ENCODE assay signal across 8 cellular contexts in the genomic region with DNA sequence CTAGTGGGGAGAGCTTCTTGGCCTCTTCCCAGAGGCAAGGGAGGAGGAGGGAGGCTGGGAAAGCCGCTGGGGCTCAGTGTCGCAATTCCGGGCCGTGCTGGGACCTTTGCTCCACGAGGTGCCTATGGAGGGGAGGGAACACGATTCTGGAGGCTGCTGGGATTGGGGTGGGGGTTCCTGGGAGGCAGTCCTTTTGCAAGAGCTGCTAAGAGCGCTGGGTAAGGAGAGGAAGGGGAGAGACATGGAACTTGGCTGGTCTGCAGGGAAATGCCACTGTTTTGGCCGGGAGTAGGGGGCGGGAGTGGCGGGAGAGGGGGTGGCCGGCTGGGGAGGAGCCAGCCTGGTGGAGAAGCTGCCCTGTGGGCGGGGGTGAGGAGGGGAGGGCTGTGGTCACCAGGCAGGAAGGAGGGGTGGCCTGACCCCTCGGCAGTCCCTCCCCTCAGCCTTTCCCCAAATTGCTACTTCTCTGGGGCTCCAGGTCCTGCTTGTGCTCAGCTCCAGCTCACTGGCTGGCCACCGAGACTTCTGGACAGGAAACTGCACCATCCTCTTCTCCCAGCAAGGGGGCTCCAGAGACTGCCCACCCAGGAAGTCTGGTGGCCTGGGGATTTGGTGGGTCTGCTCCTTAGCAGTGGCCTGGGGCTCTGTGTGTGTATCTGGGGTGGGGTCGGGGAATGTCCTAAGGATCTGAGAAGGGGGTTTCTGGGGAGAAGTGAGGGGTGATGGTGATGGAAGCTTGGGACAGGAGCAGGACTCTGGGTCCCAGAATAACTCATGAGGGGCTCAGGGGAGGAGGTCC. TPM values are rescaled to one million over a fixed set of nuclear protein-coding genes. Genes with fewer than 3 reads are reported as not detected.
A peak's percentile ranks its signal among the peaks of the same experiment; 100 is the strongest.
DNase-seq lines count a peak whose midpoint lies in the region; ATAC-seq and TF ChIP-seq lines count a peak whose summit lies in the region.

Gene NR1H3 (plus strand): TSS at position 479 of the 799 bp plus-strand sequence. CDS start 1,221 bp downstream, outside the sequence.

- peaks cover 14% of the 10 kb centered on the region for H3F3A ChIP-seq in smooth muscle cell (ENCODE audit: low read depth)

- TF ChIP-seq CTCF in smooth muscle cell (IDR thresholded peaks at IDR 0.05; ENCODE audit: borderline replicate concordance, insufficient read depth, poor library complexity, severe bottlenecking): peak; percentile 50

- no peak within 1 kb of the TSS for H3K4me3 Mint-ChIP-seq in activated T-helper 17 cell treated with anti-CD3 and anti-CD28 coated beads, Interleukin-2, amount 50 U/mL, for 72 hours

- H3K4me1 ChIP-seq in smooth muscle cell (ENCODE audit: low read depth): peaks cover 20% of the 10 kb centered on the region

- no peaks in the 10 kb centered on the region for H3K36me3 Mint-ChIP-seq in activated T-helper 17 cell treated with anti-CD3 and anti-CD28 coated beads, Interleukin-2, amount 50 U/mL, for 72 hours (ENCODE audit: low read depth)

- H3K27ac Mint-ChIP-seq in activated T-helper 17 cell treated with anti-CD3 and anti-CD28 coated beads, Interleukin-2, amount 50 U/mL, for 72 hours: no peak within 1 kb of the TSS

- peak within 1 kb of the TSS; percentile 46 for H3K27ac ChIP-seq in smooth muscle cell (ENCODE audit: low read depth)

- no peaks in the 10 kb centered on the region for H3K79me2 ChIP-seq in smooth muscle cell (ENCODE audit: low read depth)

- H3K36me3 ChIP-seq in smooth muscle cell (ENCODE audit: low read depth): no peaks in the 10 kb centered on the region

- no peaks in the 10 kb centered on the region for H3K9me3 Mint-ChIP-seq in activated T-helper 17 cell treated with anti-CD3 and anti-CD28 coated beads, Interleukin-2, amount 50 U/mL, for 72 hours

- ATAC-seq in activated T-helper 17 cell treated with anti-CD3 and anti-CD28 coated beads, Interleukin-2, amount 50 U/mL, for 72 hours (replicated peaks): no peak

- no peaks in the 10 kb centered on the region for H3K27me3 Mint-ChIP-seq in activated T-helper 17 cell treated with anti-CD3 and anti-CD28 coated beads, Interleukin-2, amount 50 U/mL, for 72 hours

- DNase-seq in G401 (ENCODE audit: low spot score): peak; percentile 39
- peak; percentile 4 for DNase-seq in NCI-H146 treated with DMSO at 0.1 percent for 48 hours (lab: John Stamatoyannopoulos, UW; ENCODE audit: unreplicated experiment)
- DNase-seq in T47D (ENCODE audit: low read depth in 1 of 2, low spot score in 1 of 2): peak; percentile 45 to 62
- DNase-seq in iris pigment epithelial cell (ENCODE audit: low read depth): peak; percentile 69
- no peak for DNase-seq in smooth muscle cell (lab: John Stamatoyannopoulos, UW; ENCODE audit: unreplicated experiment)
- DNase-seq in stimulated activated CD8-positive, alpha-beta memory T cell treated with anti-CD3 and anti-CD28 coated beads, Interleukin-4, amount 100 ng/mL, for 48 hours: no peak
- DNase-seq in DMS79 (lab: John Stamatoyannopoulos, UW): no peak

- H3K4me1 Mint-ChIP-seq in activated T-helper 17 cell treated with anti-CD3 and anti-CD28 coated beads, Interleukin-2, amount 50 U/mL, for 72 hours: peaks cover 9% of the 10 kb centered on the region

- 7% methylated on average over 11 of the region's 15 CpGs for WGBS in smooth muscle cell (ENCODE audit: low lambda C conversion rate)

- no peaks in the 10 kb centered on the region for H3K27me3 ChIP-seq in smooth muscle cell (ENCODE audit: low read depth)

- in situ Hi-C loops in G401 (cut with HindIII; ENCODE audit: low sequenced_read_pairs): no loop called here
- in situ Hi-C loops in T47D (cut with HindIII; ENCODE audit: low pct_unique_long_range_greater_than_20kb, low sequenced_read_pairs): no loop called here

- H2AFZ ChIP-seq in smooth muscle cell (ENCODE audit: low read depth): peak within 1 kb of the TSS; percentile 87

- H4K20me1 ChIP-seq in smooth muscle cell (ENCODE audit: low read depth): no peaks in the 10 kb centered on the region

- H3K9me3 ChIP-seq in smooth muscle cell (replicated peaks; ENCODE audit: low read depth): no peaks in the 10 kb centered on the region

- peak within 1 kb of the TSS; percentile 39 for H3K4me3 ChIP-seq in smooth muscle cell

- H3K4me2 ChIP-seq in smooth muscle cell: peak within 1 kb of the TSS; percentile 81

- H3K9ac ChIP-seq in smooth muscle cell (ENCODE audit: low read depth): no peak within 1 kb of the TSS

RNA-seq across cellular contexts. Expression of gene NR1H3, which starts in this region (rescaled TPM):
- total RNA-seq in G401 (2014; rRNA removed; shearing (Covaris generic)): 13.7 and 14.1 TPM in 2 replicates
- 8.1 and 8.4 TPM in 2 replicates for total RNA-seq in smooth muscle cell
- 13.7 and 19.2 TPM in 2 replicates for polyA plus RNA-seq in smooth muscle cell
- total RNA-seq in activated T-helper 17 cell treated with anti-CD3 and anti-CD28 coated beads, Interleukin-2, amount 50 U/mL, for 72 hours: 10 to 100 TPM in 1 of 2 donors, 1 to 10 TPM in 1; 7.5 to 12.4 TPM

Comparison
In these comparisons a context has a peak if more than half of its experiments do, and no peak if none do; other contexts are left out.
1. DNase-seq: peak in G401 (single experiment), NCI-H146 treated with DMSO at 0.1 percent for 48 hours (single experiment), T47D (2 of 2) and iris pigment epithelial cell (single experiment); none in smooth muscle cell (single experiment), stimulated activated CD8-positive, alpha-beta memory T cell treated with anti-CD3 and anti-CD28 coated beads, Interleukin-4, amount 100 ng/mL, for 48 hours (single experiment) and DMS79 (single experiment).